Comparison of ENCODE assay signal across 29 cellular contexts in genomic region chrX:107171369-107172102, GRCh38. TPM values are rescaled to one million over a fixed set of nuclear protein-coding genes. Genes with fewer than 3 reads are reported as not detected.
"Had no signal": no experiment of that assay in that cellular context is flagged by ENCODE, and none has a peak within 500 bp of the region (broad histone marks: within the 10 kb centered on the region; RNA-seq: fewer than 3 reads in every experiment).

No MANE protein-coding gene starts in this region.

- FAIRE-seq: K562, TTC549 had no signal

- H3K4me1 ChIP-seq: SJSA1 had no signal

- DNase-seq: activated CD4-positive, alpha-beta memory T cell treated with anti-CD3 and anti-CD28 coated beads for 36 hours; activated CD4-positive, alpha-beta T cell treated with anti-CD3 and anti-CD28 coated beads, Interleukin-2, amount 10 ng/mL, durations not matched to agents 7 days and 5 days; activated CD8-positive, alpha-beta memory T cell treated with anti-CD3 and anti-CD28 coated beads, Interleukin-2, amount 50 U/mL, for 48 hours; activated effector memory CD4-positive, alpha-beta T cell treated with Interleukin-2 at 50 U/mL for 16 hours; activated naive CD8-positive, alpha-beta T cell treated with anti-CD3 and anti-CD28 coated beads, Interleukin-2, amount 50 U/mL, for 24 hours; anterior cingulate cortex; brain microvascular endothelial cell; IMR-90; NCI-H1105; NCI-H1417 treated with DMSO at 0.1 percent for 48 hours; NCI-H187 treated with DMSO at 0.1 percent for 48 hours; NCI-H2081 treated with DMSO at 0.1 percent for 48 hours; NCI-H226; NCI-H446 treated with DMSO at 0.1 percent for 48 hours; NCI-H524 treated with DMSO at 0.1 percent for 48 hours; RPMI8226; SHP77 treated with DMSO at 0.1 percent for 48 hours; SK-N-SH had no signal

- H3K4me2 ChIP-seq: SK-N-SH had no signal

- ATAC-seq: activated naive CD8-positive, alpha-beta T cell treated with anti-CD3 and anti-CD28 coated beads, Interleukin-2, amount 50 U/mL, for 24 hours; K562; Panc1 had no signal

- H3K4me3 ChIP-seq: cardiac muscle cell, K562, SJSA1 had no signal

- H3K36me3 ChIP-seq: brain microvascular endothelial cell, cardiac muscle cell, SJSA1 had no signal

- H3K4me3 Mint-ChIP-seq: activated CD4-positive, alpha-beta memory T cell treated with anti-CD3 and anti-CD28 coated beads for 36 hours; activated CD4-positive, alpha-beta T cell treated with anti-CD3 and anti-CD28 coated beads, Interleukin-2, amount 10 ng/mL, durations not matched to agents 7 days and 5 days; activated naive CD8-positive, alpha-beta T cell; activated naive CD8-positive, alpha-beta T cell treated with anti-CD3 and anti-CD28 coated beads, Interleukin-2, amount 50 U/mL, for 24 hours; central memory CD8-positive, alpha-beta T cell; T-helper 1 cell treated with Interleukin-12 subunit alpha and Interleukin-12 subunit beta and Interleukin-4 antibody, amounts not matched to agents 30 μg/mL and 1 μg/mL, for 36 hours; T-helper 2 cell treated with Interferon-gamma antibody and Interleukin-4, amounts not matched to agents 5 μg/mL and 100 μg/mL, for 36 hours had no signal

- H3K4me1 Mint-ChIP-seq: activated CD4-positive, alpha-beta T cell treated with anti-CD3 and anti-CD28 coated beads, Interleukin-2, amount 10 ng/mL, durations not matched to agents 7 days and 5 days; central memory CD8-positive, alpha-beta T cell had no signal

- H3K27me3 Mint-ChIP-seq: activated CD4-positive, alpha-beta memory T cell treated with anti-CD3 and anti-CD28 coated beads for 36 hours; activated CD4-positive, alpha-beta T cell treated with anti-CD3 and anti-CD28 coated beads, Interleukin-2, amount 10 ng/mL, durations not matched to agents 7 days and 5 days; activated naive CD8-positive, alpha-beta T cell; activated naive CD8-positive, alpha-beta T cell treated with anti-CD3 and anti-CD28 coated beads, Interleukin-2, amount 50 U/mL, for 24 hours; central memory CD8-positive, alpha-beta T cell had no signal

- H3K27ac Mint-ChIP-seq: activated CD4-positive, alpha-beta memory T cell treated with anti-CD3 and anti-CD28 coated beads for 36 hours; activated CD4-positive, alpha-beta T cell treated with anti-CD3 and anti-CD28 coated beads, Interleukin-2, amount 10 ng/mL, durations not matched to agents 7 days and 5 days; activated naive CD8-positive, alpha-beta T cell; activated naive CD8-positive, alpha-beta T cell treated with anti-CD3 and anti-CD28 coated beads, Interleukin-2, amount 50 U/mL, for 24 hours; T-helper 1 cell treated with Interleukin-12 subunit alpha and Interleukin-12 subunit beta and Interleukin-4 antibody, amounts not matched to agents 30 μg/mL and 1 μg/mL, for 36 hours; T-helper 2 cell treated with Interferon-gamma antibody and Interleukin-4, amounts not matched to agents 5 μg/mL and 100 μg/mL, for 36 hours had no signal

- H3K9me3 Mint-ChIP-seq: activated CD4-positive, alpha-beta memory T cell treated with anti-CD3 and anti-CD28 coated beads for 36 hours; activated CD4-positive, alpha-beta T cell treated with anti-CD3 and anti-CD28 coated beads, Interleukin-2, amount 10 ng/mL, durations not matched to agents 7 days and 5 days; activated naive CD8-positive, alpha-beta T cell treated with anti-CD3 and anti-CD28 coated beads, Interleukin-2, amount 50 U/mL, for 24 hours; central memory CD8-positive, alpha-beta T cell; T-helper 1 cell treated with Interleukin-12 subunit alpha and Interleukin-12 subunit beta and Interleukin-4 antibody, amounts not matched to agents 30 μg/mL and 1 μg/mL, for 36 hours; T-helper 2 cell treated with Interferon-gamma antibody and Interleukin-4, amounts not matched to agents 5 μg/mL and 100 μg/mL, for 36 hours had no signal

- H3K27ac ChIP-seq: brain microvascular endothelial cell, cardiac muscle cell, SJSA1 had no signal

- H3K9ac ChIP-seq: SK-N-SH had no signal

- H3K36me3 Mint-ChIP-seq: activated CD4-positive, alpha-beta memory T cell treated with anti-CD3 and anti-CD28 coated beads for 36 hours; activated naive CD8-positive, alpha-beta T cell had no signal

- H3K27me3 ChIP-seq: brain microvascular endothelial cell, cardiac muscle cell, SJSA1 had no signal

- H3K9me3 ChIP-seq: SJSA1, SK-N-SH had no signal

RNA-seq across cellular contexts. Expression of gene NUP62CL, which starts 34.7 kb away (rescaled TPM):
- total RNA-seq: chondrocyte, IMR-90, M059J, SJSA1 had no signal

RNA-seq across cellular contexts. Expression of gene DNAAF6, which starts 34.9 kb away (rescaled TPM):
- total RNA-seq: activated CD4-positive, alpha-beta memory T cell treated with anti-CD3 and anti-CD28 coated beads for 36 hours; activated CD4-positive, alpha-beta T cell treated with anti-CD3 and anti-CD28 coated beads, Interleukin-2, amount 10 ng/mL, durations not matched to agents 7 days and 5 days; chondrocyte; IMR-90; SJSA1 had no signal
